1 cellular context compared by ENCODE assay signal in the genomic region with DNA sequence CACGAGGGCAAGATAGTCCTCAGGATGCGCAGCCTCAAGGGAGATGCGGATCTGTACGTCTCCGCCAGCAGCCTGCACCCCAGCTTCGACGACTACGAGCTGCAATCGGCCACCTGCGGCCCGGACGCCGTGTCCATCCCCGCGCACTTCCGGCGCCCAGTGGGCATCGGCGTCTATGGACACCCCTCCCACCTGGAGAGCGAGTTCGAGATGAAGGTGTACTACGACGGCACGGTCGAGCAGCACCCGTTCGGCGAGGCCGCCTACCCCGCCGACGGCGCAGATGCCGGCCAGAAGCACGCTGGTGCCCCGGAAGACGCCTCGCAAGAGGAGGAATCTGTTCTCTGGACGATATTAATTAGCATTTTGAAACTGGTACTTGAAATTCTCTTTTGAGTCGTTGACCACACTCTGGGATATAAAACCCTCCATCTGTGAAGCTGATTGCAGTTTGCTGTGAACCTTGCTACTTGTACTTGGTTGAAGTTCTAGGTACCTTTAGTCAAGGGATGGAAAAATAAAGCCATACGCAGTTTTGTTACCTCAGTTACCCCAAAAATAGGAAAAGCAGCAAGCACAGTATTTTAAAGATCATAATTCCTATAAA.
TF ChIP-seq lines count a peak whose summit lies in the region.

No MANE protein-coding gene starts in this region.

TF ChIP-seq in HepG2, 621 proteins besides CTCF, POLR2A, EP300 and RAD21 (continued from another document and continues in another):
- TF ChIP-seq, protein P1, sequence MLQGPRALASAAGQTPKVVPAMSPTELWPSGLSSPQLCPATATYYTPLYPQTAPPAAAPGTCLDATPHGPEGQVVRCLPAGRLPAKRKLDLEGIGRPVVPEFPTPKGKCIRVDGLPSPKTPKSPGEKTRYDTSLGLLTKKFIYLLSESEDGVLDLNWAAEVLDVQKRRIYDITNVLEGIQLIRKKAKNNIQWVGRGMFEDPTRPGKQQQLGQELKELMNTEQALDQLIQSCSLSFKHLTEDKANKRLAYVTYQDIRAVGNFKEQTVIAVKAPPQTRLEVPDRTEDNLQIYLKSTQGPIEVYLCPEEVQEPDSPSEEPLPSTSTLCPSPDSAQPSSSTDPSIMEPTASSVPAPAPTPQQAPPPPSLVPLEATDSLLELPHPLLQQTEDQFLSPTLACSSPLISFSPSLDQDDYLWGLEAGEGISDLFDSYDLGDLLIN (CRISPR knock-in tag; IDR thresholded peaks at IDR 0.05; ENCODE audit: borderline replicate concordance), result no peak
- TF ChIP-seq, protein P2, sequence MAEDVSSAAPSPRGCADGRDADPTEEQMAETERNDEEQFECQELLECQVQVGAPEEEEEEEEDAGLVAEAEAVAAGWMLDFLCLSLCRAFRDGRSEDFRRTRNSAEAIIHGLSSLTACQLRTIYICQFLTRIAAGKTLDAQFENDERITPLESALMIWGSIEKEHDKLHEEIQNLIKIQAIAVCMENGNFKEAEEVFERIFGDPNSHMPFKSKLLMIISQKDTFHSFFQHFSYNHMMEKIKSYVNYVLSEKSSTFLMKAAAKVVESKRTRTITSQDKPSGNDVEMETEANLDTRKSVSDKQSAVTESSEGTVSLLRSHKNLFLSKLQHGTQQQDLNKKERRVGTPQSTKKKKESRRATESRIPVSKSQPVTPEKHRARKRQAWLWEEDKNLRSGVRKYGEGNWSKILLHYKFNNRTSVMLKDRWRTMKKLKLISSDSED (CRISPR knock-in tag; IDR thresholded peaks at IDR 0.05), result no peak
- TF ChIP-seq, protein P3, sequence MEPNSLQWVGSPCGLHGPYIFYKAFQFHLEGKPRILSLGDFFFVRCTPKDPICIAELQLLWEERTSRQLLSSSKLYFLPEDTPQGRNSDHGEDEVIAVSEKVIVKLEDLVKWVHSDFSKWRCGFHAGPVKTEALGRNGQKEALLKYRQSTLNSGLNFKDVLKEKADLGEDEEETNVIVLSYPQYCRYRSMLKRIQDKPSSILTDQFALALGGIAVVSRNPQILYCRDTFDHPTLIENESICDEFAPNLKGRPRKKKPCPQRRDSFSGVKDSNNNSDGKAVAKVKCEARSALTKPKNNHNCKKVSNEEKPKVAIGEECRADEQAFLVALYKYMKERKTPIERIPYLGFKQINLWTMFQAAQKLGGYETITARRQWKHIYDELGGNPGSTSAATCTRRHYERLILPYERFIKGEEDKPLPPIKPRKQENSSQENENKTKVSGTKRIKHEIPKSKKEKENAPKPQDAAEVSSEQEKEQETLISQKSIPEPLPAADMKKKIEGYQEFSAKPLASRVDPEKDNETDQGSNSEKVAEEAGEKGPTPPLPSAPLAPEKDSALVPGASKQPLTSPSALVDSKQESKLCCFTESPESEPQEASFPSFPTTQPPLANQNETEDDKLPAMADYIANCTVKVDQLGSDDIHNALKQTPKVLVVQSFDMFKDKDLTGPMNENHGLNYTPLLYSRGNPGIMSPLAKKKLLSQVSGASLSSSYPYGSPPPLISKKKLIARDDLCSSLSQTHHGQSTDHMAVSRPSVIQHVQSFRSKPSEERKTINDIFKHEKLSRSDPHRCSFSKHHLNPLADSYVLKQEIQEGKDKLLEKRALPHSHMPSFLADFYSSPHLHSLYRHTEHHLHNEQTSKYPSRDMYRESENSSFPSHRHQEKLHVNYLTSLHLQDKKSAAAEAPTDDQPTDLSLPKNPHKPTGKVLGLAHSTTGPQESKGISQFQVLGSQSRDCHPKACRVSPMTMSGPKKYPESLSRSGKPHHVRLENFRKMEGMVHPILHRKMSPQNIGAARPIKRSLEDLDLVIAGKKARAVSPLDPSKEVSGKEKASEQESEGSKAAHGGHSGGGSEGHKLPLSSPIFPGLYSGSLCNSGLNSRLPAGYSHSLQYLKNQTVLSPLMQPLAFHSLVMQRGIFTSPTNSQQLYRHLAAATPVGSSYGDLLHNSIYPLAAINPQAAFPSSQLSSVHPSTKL (CRISPR knock-in tag; IDR thresholded peaks at IDR 0.05), result peak; percentile 12; the same call in 1 of the 2 replicates
- TF ChIP-seq, protein P4, sequence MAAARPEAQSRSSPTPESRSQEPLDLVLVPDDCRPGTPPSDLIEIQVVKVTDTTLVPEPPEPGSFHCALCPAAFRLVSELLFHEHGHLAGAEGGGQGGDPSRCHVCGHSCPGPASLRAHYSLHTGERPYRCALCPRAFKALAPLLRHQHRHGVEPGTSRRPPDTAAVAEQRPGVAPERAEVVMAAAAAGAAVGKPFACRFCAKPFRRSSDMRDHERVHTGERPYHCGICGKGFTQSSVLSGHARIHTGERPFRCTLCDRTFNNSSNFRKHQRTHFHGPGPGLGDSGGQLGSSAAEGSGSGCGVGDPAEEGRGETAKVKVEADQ (CRISPR knock-in tag; IDR thresholded peaks at IDR 0.05; ENCODE audit: borderline replicate concordance), result 0 out of 2 replicates have a peak, but pooled peaks have one; percentile 7
- TF ChIP-seq JUND (CRISPR knock-in tag; IDR thresholded peaks at IDR 0.05) (no peak), MTF2 (CRISPR knock-in tag; IDR thresholded peaks at IDR 0.05; ENCODE audit: borderline replicate concordance) (peak; percentile 93), IRF2 (CRISPR knock-in tag; IDR thresholded peaks at IDR 0.05) (peak; percentile 35; the same call in 1 of the 2 replicates), MEIS1 (CRISPR knock-in tag; IDR thresholded peaks at IDR 0.05; ENCODE audit: borderline replicate concordance) (no peak), RFXANK (CRISPR knock-in tag; IDR thresholded peaks at IDR 0.05) (no peak), MEF2D (CRISPR knock-in tag; IDR thresholded peaks at IDR 0.05) (peak; percentile 69; the same call in 1 of the 2 replicates), KAT7 (CRISPR knock-in tag; IDR thresholded peaks at IDR 0.05; ENCODE audit: borderline replicate concordance) (peak; percentile 50), POLR2G (IDR thresholded peaks at IDR 0.05; ENCODE audit: low read depth, low read length) (peak; percentile 28), ZNF160 (CRISPR knock-in tag; IDR thresholded peaks at IDR 0.05) (no peak), ZNF34 (CRISPR knock-in tag; IDR thresholded peaks at IDR 0.05; ENCODE audit: borderline replicate concordance) (no peak), TEAD3 (CRISPR knock-in tag; optimal IDR thresholded peaks at IDR 0.05; ENCODE audit: borderline replicate concordance) (no peak), SIN3A (IDR thresholded peaks at IDR 0.05; ENCODE audit: borderline replicate concordance, low read depth, low read length) (no peak), MEIS2 (CRISPR knock-in tag; IDR thresholded peaks at IDR 0.05) (no peak), ZNF382 (CRISPR knock-in tag; IDR thresholded peaks at IDR 0.05; ENCODE audit: borderline replicate concordance) (no peak), SCMH1 (CRISPR knock-in tag; IDR thresholded peaks at IDR 0.05; ENCODE audit: borderline replicate concordance) (no peak), NR2F2 (IDR thresholded peaks at IDR 0.05; ENCODE audit: borderline replicate concordance, low read depth) (no peak)
- TF ChIP-seq, protein P5, sequence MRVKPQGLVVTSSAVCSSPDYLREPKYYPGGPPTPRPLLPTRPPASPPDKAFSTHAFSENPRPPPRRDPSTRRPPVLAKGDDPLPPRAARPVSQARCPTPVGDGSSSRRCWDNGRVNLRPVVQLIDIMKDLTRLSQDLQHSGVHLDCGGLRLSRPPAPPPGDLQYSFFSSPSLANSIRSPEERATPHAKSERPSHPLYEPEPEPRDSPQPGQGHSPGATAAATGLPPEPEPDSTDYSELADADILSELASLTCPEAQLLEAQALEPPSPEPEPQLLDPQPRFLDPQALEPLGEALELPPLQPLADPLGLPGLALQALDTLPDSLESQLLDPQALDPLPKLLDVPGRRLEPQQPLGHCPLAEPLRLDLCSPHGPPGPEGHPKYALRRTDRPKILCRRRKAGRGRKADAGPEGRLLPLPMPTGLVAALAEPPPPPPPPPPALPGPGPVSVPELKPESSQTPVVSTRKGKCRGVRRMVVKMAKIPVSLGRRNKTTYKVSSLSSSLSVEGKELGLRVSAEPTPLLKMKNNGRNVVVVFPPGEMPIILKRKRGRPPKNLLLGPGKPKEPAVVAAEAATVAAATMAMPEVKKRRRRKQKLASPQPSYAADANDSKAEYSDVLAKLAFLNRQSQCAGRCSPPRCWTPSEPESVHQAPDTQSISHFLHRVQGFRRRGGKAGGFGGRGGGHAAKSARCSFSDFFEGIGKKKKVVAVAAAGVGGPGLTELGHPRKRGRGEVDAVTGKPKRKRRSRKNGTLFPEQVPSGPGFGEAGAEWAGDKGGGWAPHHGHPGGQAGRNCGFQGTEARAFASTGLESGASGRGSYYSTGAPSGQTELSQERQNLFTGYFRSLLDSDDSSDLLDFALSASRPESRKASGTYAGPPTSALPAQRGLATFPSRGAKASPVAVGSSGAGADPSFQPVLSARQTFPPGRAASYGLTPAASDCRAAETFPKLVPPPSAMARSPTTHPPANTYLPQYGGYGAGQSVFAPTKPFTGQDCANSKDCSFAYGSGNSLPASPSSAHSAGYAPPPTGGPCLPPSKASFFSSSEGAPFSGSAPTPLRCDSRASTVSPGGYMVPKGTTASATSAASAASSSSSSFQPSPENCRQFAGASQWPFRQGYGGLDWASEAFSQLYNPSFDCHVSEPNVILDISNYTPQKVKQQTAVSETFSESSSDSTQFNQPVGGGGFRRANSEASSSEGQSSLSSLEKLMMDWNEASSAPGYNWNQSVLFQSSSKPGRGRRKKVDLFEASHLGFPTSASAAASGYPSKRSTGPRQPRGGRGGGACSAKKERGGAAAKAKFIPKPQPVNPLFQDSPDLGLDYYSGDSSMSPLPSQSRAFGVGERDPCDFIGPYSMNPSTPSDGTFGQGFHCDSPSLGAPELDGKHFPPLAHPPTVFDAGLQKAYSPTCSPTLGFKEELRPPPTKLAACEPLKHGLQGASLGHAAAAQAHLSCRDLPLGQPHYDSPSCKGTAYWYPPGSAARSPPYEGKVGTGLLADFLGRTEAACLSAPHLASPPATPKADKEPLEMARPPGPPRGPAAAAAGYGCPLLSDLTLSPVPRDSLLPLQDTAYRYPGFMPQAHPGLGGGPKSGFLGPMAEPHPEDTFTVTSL (CRISPR knock-in tag; IDR thresholded peaks at IDR 0.05; ENCODE audit: borderline replicate concordance), result no peak
- TF ChIP-seq, protein P6, sequence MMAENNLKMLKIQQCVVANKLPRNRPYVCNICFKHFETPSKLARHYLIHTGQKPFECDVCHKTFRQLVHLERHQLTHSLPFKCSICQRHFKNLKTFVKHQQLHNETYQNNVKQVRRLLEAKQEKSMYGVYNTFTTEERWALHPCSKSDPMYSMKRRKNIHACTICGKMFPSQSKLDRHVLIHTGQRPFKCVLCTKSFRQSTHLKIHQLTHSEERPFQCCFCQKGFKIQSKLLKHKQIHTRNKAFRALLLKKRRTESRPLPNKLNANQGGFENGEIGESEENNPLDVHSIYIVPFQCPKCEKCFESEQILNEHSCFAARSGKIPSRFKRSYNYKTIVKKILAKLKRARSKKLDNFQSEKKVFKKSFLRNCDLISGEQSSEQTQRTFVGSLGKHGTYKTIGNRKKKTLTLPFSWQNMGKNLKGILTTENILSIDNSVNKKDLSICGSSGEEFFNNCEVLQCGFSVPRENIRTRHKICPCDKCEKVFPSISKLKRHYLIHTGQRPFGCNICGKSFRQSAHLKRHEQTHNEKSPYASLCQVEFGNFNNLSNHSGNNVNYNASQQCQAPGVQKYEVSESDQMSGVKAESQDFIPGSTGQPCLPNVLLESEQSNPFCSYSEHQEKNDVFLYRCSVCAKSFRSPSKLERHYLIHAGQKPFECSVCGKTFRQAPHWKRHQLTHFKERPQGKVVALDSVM (CRISPR knock-in tag; IDR thresholded peaks at IDR 0.05), result 0 out of 2 replicates have a peak, but pooled peaks have one; percentile 18
- TF ChIP-seq, protein P7, sequence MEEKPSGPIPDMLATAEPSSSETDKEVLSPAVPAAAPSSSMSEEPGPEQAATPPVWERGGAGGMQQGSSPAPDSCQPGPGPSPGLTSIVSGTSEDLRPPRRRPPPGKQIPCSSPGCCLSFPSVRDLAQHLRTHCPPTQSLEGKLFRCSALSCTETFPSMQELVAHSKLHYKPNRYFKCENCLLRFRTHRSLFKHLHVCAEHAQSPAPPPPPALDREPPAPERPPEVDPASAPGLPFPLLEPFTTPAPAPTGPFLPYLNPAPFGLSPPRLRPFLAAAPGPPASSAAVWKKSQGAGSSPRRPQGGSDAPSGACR (CRISPR knock-in tag; IDR thresholded peaks at IDR 0.05), result 0 out of 2 replicates have a peak, but pooled peaks have one; percentile 3
- TF ChIP-seq, protein P8, sequence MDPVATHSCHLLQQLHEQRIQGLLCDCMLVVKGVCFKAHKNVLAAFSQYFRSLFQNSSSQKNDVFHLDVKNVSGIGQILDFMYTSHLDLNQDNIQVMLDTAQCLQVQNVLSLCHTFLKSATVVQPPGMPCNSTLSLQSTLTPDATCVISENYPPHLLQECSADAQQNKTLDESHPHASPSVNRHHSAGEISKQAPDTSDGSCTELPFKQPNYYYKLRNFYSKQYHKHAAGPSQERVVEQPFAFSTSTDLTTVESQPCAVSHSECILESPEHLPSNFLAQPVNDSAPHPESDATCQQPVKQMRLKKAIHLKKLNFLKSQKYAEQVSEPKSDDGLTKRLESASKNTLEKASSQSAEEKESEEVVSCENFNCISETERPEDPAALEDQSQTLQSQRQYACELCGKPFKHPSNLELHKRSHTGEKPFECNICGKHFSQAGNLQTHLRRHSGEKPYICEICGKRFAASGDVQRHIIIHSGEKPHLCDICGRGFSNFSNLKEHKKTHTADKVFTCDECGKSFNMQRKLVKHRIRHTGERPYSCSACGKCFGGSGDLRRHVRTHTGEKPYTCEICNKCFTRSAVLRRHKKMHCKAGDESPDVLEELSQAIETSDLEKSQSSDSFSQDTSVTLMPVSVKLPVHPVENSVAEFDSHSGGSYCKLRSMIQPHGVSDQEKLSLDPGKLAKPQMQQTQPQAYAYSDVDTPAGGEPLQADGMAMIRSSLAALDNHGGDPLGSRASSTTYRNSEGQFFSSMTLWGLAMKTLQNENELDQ (CRISPR knock-in tag; IDR thresholded peaks at IDR 0.05; ENCODE audit: borderline replicate concordance), result no peak
- TF ChIP-seq, protein P9, sequence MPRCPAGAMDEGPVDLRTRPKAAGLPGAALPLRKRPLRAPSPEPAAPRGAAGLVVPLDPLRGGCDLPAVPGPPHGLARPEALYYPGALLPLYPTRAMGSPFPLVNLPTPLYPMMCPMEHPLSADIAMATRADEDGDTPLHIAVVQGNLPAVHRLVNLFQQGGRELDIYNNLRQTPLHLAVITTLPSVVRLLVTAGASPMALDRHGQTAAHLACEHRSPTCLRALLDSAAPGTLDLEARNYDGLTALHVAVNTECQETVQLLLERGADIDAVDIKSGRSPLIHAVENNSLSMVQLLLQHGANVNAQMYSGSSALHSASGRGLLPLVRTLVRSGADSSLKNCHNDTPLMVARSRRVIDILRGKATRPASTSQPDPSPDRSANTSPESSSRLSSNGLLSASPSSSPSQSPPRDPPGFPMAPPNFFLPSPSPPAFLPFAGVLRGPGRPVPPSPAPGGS (CRISPR knock-in tag; IDR thresholded peaks at IDR 0.05), result 0 out of 2 replicates have a peak, but pooled peaks have one; percentile 1
- TF ChIP-seq, protein P10, sequence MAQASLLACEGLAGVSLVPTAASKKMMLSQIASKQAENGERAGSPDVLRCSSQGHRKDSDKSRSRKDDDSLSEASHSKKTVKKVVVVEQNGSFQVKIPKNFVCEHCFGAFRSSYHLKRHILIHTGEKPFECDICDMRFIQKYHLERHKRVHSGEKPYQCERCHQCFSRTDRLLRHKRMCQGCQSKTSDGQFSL (CRISPR knock-in tag; IDR thresholded peaks at IDR 0.05), result 0 out of 2 replicates have a peak, but pooled peaks have one; percentile 11
- TF ChIP-seq, protein P11, sequence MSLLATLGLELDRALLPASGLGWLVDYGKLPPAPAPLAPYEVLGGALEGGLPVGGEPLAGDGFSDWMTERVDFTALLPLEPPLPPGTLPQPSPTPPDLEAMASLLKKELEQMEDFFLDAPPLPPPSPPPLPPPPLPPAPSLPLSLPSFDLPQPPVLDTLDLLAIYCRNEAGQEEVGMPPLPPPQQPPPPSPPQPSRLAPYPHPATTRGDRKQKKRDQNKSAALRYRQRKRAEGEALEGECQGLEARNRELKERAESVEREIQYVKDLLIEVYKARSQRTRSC (CRISPR knock-in tag; IDR thresholded peaks at IDR 0.05; ENCODE audit: low read depth), result no peak
